ENCODE assay signal across 10 cellular contexts in the genomic region with DNA sequence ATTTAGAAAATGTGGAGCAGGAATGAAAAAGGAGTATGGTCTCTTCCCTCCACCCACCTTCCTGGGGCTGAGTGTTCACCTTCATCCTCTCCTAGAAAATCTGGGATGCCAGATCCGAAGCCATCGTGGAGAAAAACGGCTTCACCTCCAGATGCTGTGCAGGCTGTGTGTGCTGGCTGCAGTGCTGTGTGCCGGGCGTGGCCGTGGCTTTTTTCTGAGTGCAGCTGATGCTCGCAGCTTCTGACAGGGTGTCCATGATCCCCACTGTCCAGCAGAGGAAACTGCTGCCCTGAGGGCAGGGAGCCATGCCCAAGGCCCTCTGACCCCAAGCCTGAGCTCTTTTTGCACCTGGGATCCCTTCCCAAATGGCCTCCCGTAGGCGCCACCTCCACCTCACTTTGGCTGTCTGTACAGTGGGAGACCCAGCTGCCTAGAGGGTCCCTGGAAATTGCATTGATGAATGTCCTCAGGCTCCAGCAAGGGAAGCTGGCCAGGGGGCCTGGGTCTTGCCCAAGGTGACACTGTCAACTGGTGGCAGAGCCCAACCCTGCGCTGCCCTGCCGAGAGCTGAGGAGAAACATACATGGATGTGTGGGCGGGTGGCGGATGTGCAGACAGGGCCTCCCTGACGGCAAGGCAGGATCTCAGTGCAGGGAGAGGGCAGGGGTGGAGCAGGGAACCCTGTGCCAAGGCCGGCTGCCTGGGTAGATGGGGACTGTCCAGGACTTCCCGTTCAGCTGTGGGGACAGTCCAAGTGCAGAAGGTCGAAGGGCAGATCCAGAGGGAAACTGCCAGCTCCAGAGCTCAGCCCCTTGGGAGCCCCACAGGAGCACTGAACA. TPM values are rescaled to one million over a fixed set of nuclear protein-coding genes. Genes with fewer than 3 reads are reported as not detected.
DNase-seq lines count a peak whose midpoint lies in the region; ATAC-seq, FAIRE-seq and TF ChIP-seq lines count a peak whose summit lies in the region.
"Had no signal": no experiment of that assay in that cellular context is flagged by ENCODE, and none has a peak within 500 bp of the region (broad histone marks: within the 10 kb centered on the region; RNA-seq: fewer than 3 reads in every experiment).

No MANE protein-coding gene starts in this region.

- H3K4me3 ChIP-seq in kidney (ENCODE audit: low read length in 2 of 2) (no peak overlapping the region), suprapubic skin (no peak overlapping the region)
- H3K4me3 ChIP-seq: A549, skin epidermis had no signal

- no peaks in the 10 kb centered on the region for H3K36me3 Mint-ChIP-seq in activated CD4-positive, alpha-beta T cell treated with anti-CD3 and anti-CD28 coated beads, Interleukin-2, amount 10 ng/mL, durations not matched to agents 7 days and 5 days (ENCODE audit: low read depth)
- no peaks in the 10 kb centered on the region for H3K36me3 Mint-ChIP-seq in activated CD4-positive, alpha-beta memory T cell treated with anti-CD3 and anti-CD28 coated beads for 36 hours

- no peak for ATAC-seq in HG02678 (IDR thresholded peaks at IDR 0.05; ENCODE audit: unreplicated experiment)
- ATAC-seq: A549 had no signal

- no peak overlapping the region for H3K27ac Mint-ChIP-seq in activated CD4-positive, alpha-beta T cell treated with anti-CD3 and anti-CD28 coated beads, Interleukin-2, amount 10 ng/mL, durations not matched to agents 7 days and 5 days
- no peak overlapping the region for H3K27ac Mint-ChIP-seq in activated CD4-positive, alpha-beta memory T cell treated with anti-CD3 and anti-CD28 coated beads for 36 hours

- H3K9ac ChIP-seq in kidney (ENCODE audit: low read length in 2 of 2), result peak overlapping the region in 1 of 2 donors; percentile 19

- no peak overlapping the region for H3K27ac ChIP-seq in kidney (ENCODE audit: low read depth in 2 of 2, low read length in 2 of 2)
- H3K27ac ChIP-seq in suprapubic skin, result no peak overlapping the region
- H3K27ac ChIP-seq: A549, skin epidermis had no signal

- 50% methylated on average over 9 of the region's 17 CpGs for WGBS in suprapubic skin

- no peaks in the 10 kb centered on the region for H3K9me3 ChIP-seq in kidney (ENCODE audit: control insufficient read depth in 1 of 2, low read length in 2 of 2)
- no peaks in the 10 kb centered on the region for H3K9me3 ChIP-seq in suprapubic skin
- H3K9me3 ChIP-seq: A549 had no signal

- TF ChIP-seq CTCF in kidney (IDR thresholded peaks at IDR 0.05; ENCODE audit: borderline replicate concordance, extremely low read depth, insufficient read depth), result no peak
- TF ChIP-seq CTCF in suprapubic skin (IDR thresholded peaks at IDR 0.05), result no peak

- no peaks in the 10 kb centered on the region for H3K36me3 ChIP-seq in kidney (ENCODE audit: control insufficient read depth in 1 of 2, insufficient read depth in 2 of 2, low read length in 2 of 2)
- H3K36me3 ChIP-seq in suprapubic skin, result peaks cover 9% of the 10 kb centered on the region

- no peak for FAIRE-seq in kidney (lab: Jason Lieb, UNC)
- FAIRE-seq: A549 had no signal

- H3K27me3 ChIP-seq in suprapubic skin, result no peaks in the 10 kb centered on the region

- DNase-seq in activated CD4-positive, alpha-beta T cell treated with anti-CD3 and anti-CD28 coated beads for 1 hour, result peak; percentile 6
- no peak for DNase-seq in activated CD4-positive, alpha-beta T cell treated with anti-CD3 and anti-CD28 coated beads, Interleukin-2, amount 10 ng/mL, durations not matched to agents 7 days and 5 days
- peak; percentile 22 for DNase-seq in activated CD4-positive, alpha-beta memory T cell treated with anti-CD3 and anti-CD28 coated beads for 36 hours
- peak; percentile 75 for DNase-seq in kidney
- peak; percentile 64 to 78 for DNase-seq in suprapubic skin (ENCODE audit: low spot score in 2 of 2)
- no peak for DNase-seq in NCI-H1417 treated with DMSO at 0.1 percent for 48 hours (lab: John Stamatoyannopoulos, UW)
- no peak for DNase-seq in NCI-H82 treated with DMSO at 0.1 percent for 48 hours (lab: John Stamatoyannopoulos, UW; ENCODE audit: unreplicated experiment)

- TF ChIP-seq EP300 in suprapubic skin (IDR thresholded peaks at IDR 0.05), result no peak

- H3K4me1 Mint-ChIP-seq in activated CD4-positive, alpha-beta T cell treated with anti-CD3 and anti-CD28 coated beads, Interleukin-2, amount 10 ng/mL, durations not matched to agents 7 days and 5 days, result peaks cover 19% of the 10 kb centered on the region
- H3K4me1 Mint-ChIP-seq in activated CD4-positive, alpha-beta memory T cell treated with anti-CD3 and anti-CD28 coated beads for 36 hours (ENCODE audit: low read depth), result peaks cover 3% of the 10 kb centered on the region

- H3K4me1 ChIP-seq in kidney (ENCODE audit: control insufficient read depth in 1 of 2, insufficient read depth in 1 of 2, low read depth in 1 of 2, low read length in 2 of 2) (peaks cover 0 to 6% of the 10 kb centered on the region in 2 donors), suprapubic skin (peaks cover 11% of the 10 kb centered on the region)
- H3K4me1 ChIP-seq: A549 had no signal

- no peaks in the 10 kb centered on the region for H3K27me3 Mint-ChIP-seq in activated CD4-positive, alpha-beta T cell treated with anti-CD3 and anti-CD28 coated beads, Interleukin-2, amount 10 ng/mL, durations not matched to agents 7 days and 5 days
- no peaks in the 10 kb centered on the region for H3K27me3 Mint-ChIP-seq in activated CD4-positive, alpha-beta memory T cell treated with anti-CD3 and anti-CD28 coated beads for 36 hours

- H3K4me3 Mint-ChIP-seq in activated CD4-positive, alpha-beta T cell treated with anti-CD3 and anti-CD28 coated beads, Interleukin-2, amount 10 ng/mL, durations not matched to agents 7 days and 5 days, result no peak overlapping the region
- H3K4me3 Mint-ChIP-seq in activated CD4-positive, alpha-beta memory T cell treated with anti-CD3 and anti-CD28 coated beads for 36 hours, result no peak overlapping the region

- CTCF ChIA-PET in activated CD4-positive, alpha-beta T cell treated with anti-CD3 and anti-CD28 coated beads, Interleukin-2, amount 10 ng/mL, durations not matched to agents 7 days and 5 days (lab: Charles Lee), result interaction anchor here (0.9 to 1.8 kb wide), 2 partner anchors 10 to 112 kb away, joined by 3 to 9 read pairs; no protein-coding TSS in a partner anchor
- CTCF ChIA-PET in activated CD4-positive, alpha-beta memory T cell treated with anti-CD3 and anti-CD28 coated beads for 36 hours (lab: Charles Lee), result no interaction called here

- TF ChIP-seq POLR2A in suprapubic skin (IDR thresholded peaks at IDR 0.05), result no peak

- intact Hi-C loops in activated CD4-positive, alpha-beta memory T cell treated with anti-CD3 and anti-CD28 coated beads for 36 hours (cut with micrococcal nuclease), result no loop called here
- intact Hi-C loops in kidney (cut with DNase I), result no loop called here

- POLR2A ChIA-PET in activated CD4-positive, alpha-beta T cell treated with anti-CD3 and anti-CD28 coated beads, Interleukin-2, amount 10 ng/mL, durations not matched to agents 7 days and 5 days (lab: Charles Lee), result no interaction called here
- POLR2A ChIA-PET in activated CD4-positive, alpha-beta memory T cell treated with anti-CD3 and anti-CD28 coated beads for 36 hours (lab: Charles Lee), result no interaction called here

- H3K9me3 Mint-ChIP-seq in activated CD4-positive, alpha-beta T cell treated with anti-CD3 and anti-CD28 coated beads, Interleukin-2, amount 10 ng/mL, durations not matched to agents 7 days and 5 days, result no peaks in the 10 kb centered on the region
- no peaks in the 10 kb centered on the region for H3K9me3 Mint-ChIP-seq in activated CD4-positive, alpha-beta memory T cell treated with anti-CD3 and anti-CD28 coated beads for 36 hours

RNA-seq across cellular contexts. Expression of a gene that starts 53.4 kb away (rescaled TPM):
- under 1 TPM in 1 of 2 experiments, not detected in 1; 0.10 TPM for total RNA-seq in activated CD4-positive, alpha-beta T cell treated with anti-CD3 and anti-CD28 coated beads, Interleukin-2, amount 10 ng/mL, durations not matched to agents 7 days and 5 days
- 1 to 10 TPM; 3.3 to 3.4 TPM for total RNA-seq in activated CD4-positive, alpha-beta memory T cell treated with anti-CD3 and anti-CD28 coated beads for 36 hours
- total RNA-seq in kidney (1.4 TPM), suprapubic skin (1 to 10 TPM in 2 of 4 donors, under 1 TPM in 2; 0.68 to 2.8 (median 1.1) TPM)
- 0.52 TPM for polyA plus RNA-seq in kidney (ENCODE audit: insufficient read depth, low read depth, low replicate concordance)

Comparison
In these comparisons a context has a peak if more than half of its experiments do, and no peak if none do; other contexts are left out.
1. DNase-seq: peak in activated CD4-positive, alpha-beta T cell treated with anti-CD3 and anti-CD28 coated beads for 1 hour (single experiment), activated CD4-positive, alpha-beta memory T cell treated with anti-CD3 and anti-CD28 coated beads for 36 hours (single experiment), kidney (single experiment) and suprapubic skin (2 of 2); none in activated CD4-positive, alpha-beta T cell treated with anti-CD3 and anti-CD28 coated beads, Interleukin-2, amount 10 ng/mL, durations not matched to agents 7 days and 5 days (single experiment), NCI-H1417 treated with DMSO at 0.1 percent for 48 hours (single experiment) and NCI-H82 treated with DMSO at 0.1 percent for 48 hours (single experiment).